ENCODE assay signal across 12 cellular contexts in genomic region chr20:56202493-56203077, GRCh38. TPM values are rescaled to one million over a fixed set of nuclear protein-coding genes. Genes with fewer than 3 reads are reported as not detected.
A peak's percentile ranks its signal among the peaks of the same experiment; 100 is the strongest.
DNase-seq lines count a peak whose midpoint lies in the region; ATAC-seq and TF ChIP-seq lines count a peak whose summit lies in the region.
"Had no signal": no experiment of that assay in that cellular context is flagged by ENCODE, and none has a peak within 500 bp of the region (broad histone marks: within the 10 kb centered on the region; RNA-seq: fewer than 3 reads in every experiment).

No MANE protein-coding gene starts in this region.

- H3K36me3 ChIP-seq in A673 (ENCODE audit: insufficient read depth, low read length, poor library complexity, severe bottlenecking): no peaks in the 10 kb centered on the region
- no peaks in the 10 kb centered on the region for H3K36me3 ChIP-seq in GM23248 (ENCODE audit: low read depth)

- H3K27me3 ChIP-seq in A673 (replicated peaks; ENCODE audit: insufficient read depth, low read depth, low read length, poor library complexity) (no peaks in the 10 kb centered on the region), GM23248 (replicated peaks; ENCODE audit: insufficient read depth) (no peaks in the 10 kb centered on the region), foreskin keratinocyte (no peaks in the 10 kb centered on the region)

- H4K20me1 ChIP-seq in GM23248 (ENCODE audit: insufficient read depth): no peaks in the 10 kb centered on the region

- no peaks in the 10 kb centered on the region for H3K9me2 ChIP-seq in GM23248 (ENCODE audit: insufficient read depth)

- BruUV-seq in A673 (replicated peaks; lab: Mats Ljungman, UMichigan): no TSS peak

- in situ Hi-C loops in GM23248 (cut with MboI): no loop called here

- peaks cover 0 to 7% (median 2%) of the 10 kb centered on the region in 5 donors for H3K27me3 Mint-ChIP-seq in naive thymus-derived CD8-positive, alpha-beta T cell
- no peaks in the 10 kb centered on the region for H3K27me3 Mint-ChIP-seq in effector memory CD8-positive, alpha-beta T cell

- H3K4me1 ChIP-seq in A673 (ENCODE audit: insufficient read depth, low read length, poor library complexity, severe bottlenecking) (no peaks in the 10 kb centered on the region), GM23248 (ENCODE audit: insufficient read depth) (no peaks in the 10 kb centered on the region), foreskin keratinocyte (no peaks in the 10 kb centered on the region)

- peaks cover 0 to 24% (median 0%) of the 10 kb centered on the region in 3 donors for H3K36me3 Mint-ChIP-seq in naive thymus-derived CD8-positive, alpha-beta T cell
- no peaks in the 10 kb centered on the region for H3K36me3 Mint-ChIP-seq in effector memory CD8-positive, alpha-beta T cell (ENCODE audit: insufficient read depth)

- peaks cover 17% of the 10 kb centered on the region for H3K9me3 ChIP-seq in A673 (ENCODE audit: low read depth, low read length, poor library complexity, severe bottlenecking)
- H3K9me3 ChIP-seq in GM23248 (ENCODE audit: low read depth): no peaks in the 10 kb centered on the region

- TF ChIP-seq CTCF in A673 (conservative IDR thresholded peaks at IDR 0.05; ENCODE audit: low read depth, low read length) (peak; percentile 43; the same call in 1 of the 2 replicates), RWPE1 (conservative IDR thresholded peaks at IDR 0.05; ENCODE audit: low read depth) (peak; percentile 93), foreskin keratinocyte (conservative IDR thresholded peaks at IDR 0.05) (peak; percentile 61)

- H3K4me3 Mint-ChIP-seq in naive thymus-derived CD8-positive, alpha-beta T cell: no peak overlapping the region
- no peak overlapping the region for H3K4me3 Mint-ChIP-seq in effector memory CD8-positive, alpha-beta T cell

- no peaks in the 10 kb centered on the region for H3K4me1 Mint-ChIP-seq in naive thymus-derived CD8-positive, alpha-beta T cell
- H3K4me1 Mint-ChIP-seq in effector memory CD8-positive, alpha-beta T cell (ENCODE audit: low read depth in 2 of 2): no peaks in the 10 kb centered on the region

- peaks cover 11 to 35% (median 19%) of the 10 kb centered on the region in 9 donors for H3K9me3 Mint-ChIP-seq in naive thymus-derived CD8-positive, alpha-beta T cell
- H3K9me3 Mint-ChIP-seq in effector memory CD8-positive, alpha-beta T cell: peaks cover 14 to 22% of the 10 kb centered on the region in 2 donors

- no peak overlapping the region for H2AFZ ChIP-seq in GM23248

- DNase-seq in A673 (ENCODE audit: low spot score) (no peak), GM23248 (peak; percentile 55), RWPE1 (ENCODE audit: low spot score) (peak; percentile 76), foreskin keratinocyte (peak in 1 of 2 donors; percentile 20), DMS79 treated with DMSO at 0.1 percent for 48 hours (lab: John Stamatoyannopoulos, UW) (no peak)
- DNase-seq in naive thymus-derived CD8-positive, alpha-beta T cell: no peak
- DNase-seq in effector memory CD8-positive, alpha-beta T cell: no peak
- DNase-seq: activated CD8-positive, alpha-beta memory T cell treated with anti-CD3 and anti-CD28 coated beads, Interleukin-2, amount 50 U/mL, for 48 hours; NCI-H2227 treated with DMSO at 0.1 percent for 48 hours had no signal

- no peak overlapping the region for H3K27ac Mint-ChIP-seq in naive thymus-derived CD8-positive, alpha-beta T cell
- no peak overlapping the region for H3K27ac Mint-ChIP-seq in effector memory CD8-positive, alpha-beta T cell

- CTCF ChIA-PET in A673 (lab: Charles Lee) (no interaction called here), RWPE1 (lab: Yijun Ruan, JAX) (interaction anchor here (0.6 to 1.7 kb wide), 17 partner anchors 12 to 1545 kb away, joined by 3 to 20 read pairs (median 3); partner anchors contain the start of gene MC3R)

- intact Hi-C loops in A673 (cut with micrococcal nuclease; ENCODE audit: unreplicated experiment): no loop called here

- H3F3A ChIP-seq in GM23248 (ENCODE audit: insufficient read depth): no peaks in the 10 kb centered on the region

- H3K4me2 ChIP-seq in GM23248 (ENCODE audit: unreplicated experiment): peak overlapping the region; percentile 11

- 10 to 15% methylated on average over 6 of the region's 6 CpGs for WGBS in GM23248 (ENCODE audit: low coverage in 1 of 2, low lambda C conversion rate in 2 of 2, missing lambda C conversion rate in 2 of 2), 2 experiments

- H3K27ac ChIP-seq in A673 (ENCODE audit: low read depth, low read length, poor library complexity, severe bottlenecking) (no peak overlapping the region), GM23248 (no peak overlapping the region), RWPE1 (no peak overlapping the region), foreskin keratinocyte (no peak overlapping the region)

- POLR2A ChIA-PET in A673 (lab: Charles Lee; ENCODE audit: low non-redundant PET) (no interaction called here), RWPE1 (lab: Yijun Ruan, JAX; ENCODE audit: low non-redundant PET) (no interaction called here)
- POLR2A ChIA-PET in naive thymus-derived CD8-positive, alpha-beta T cell (lab: Charles Lee): no interaction called here

- H3K79me2 ChIP-seq in GM23248 (ENCODE audit: insufficient read depth): no peaks in the 10 kb centered on the region

- ATAC-seq in foreskin keratinocyte (peak; percentile 42), HG03159 (IDR thresholded peaks at IDR 0.05; ENCODE audit: unreplicated experiment) (no peak)
- ATAC-seq in naive thymus-derived CD8-positive, alpha-beta T cell: no peak
- no peak for ATAC-seq in effector memory CD8-positive, alpha-beta T cell (replicated peaks)

- H3K4me3 ChIP-seq in A673 (ENCODE audit: low read depth, low read length, poor library complexity, severe bottlenecking): no peak overlapping the region
- no peak overlapping the region for H3K4me3 ChIP-seq in GM23248

- no peak overlapping the region for H3K9ac ChIP-seq in GM23248

RNA-seq across cellular contexts. Expression of gene MC3R, which starts 45.9 kb away (rescaled TPM):
- total RNA-seq in A673 (2021) (not detected in 2 replicates), foreskin keratinocyte (not detected in 2 replicates)
- total RNA-seq in GM23248 (2014; rRNA removed; shearing (Covaris generic)): not detected in 2 replicates
- polyA plus RNA-seq in GM23248 (2016; fragmentation: Nextera tagmentation; extraction: Ambion mirVana) (not detected in 2 replicates), foreskin keratinocyte (not detected in 2 replicates)
- total RNA-seq in naive thymus-derived CD8-positive, alpha-beta T cell: not detected
- polyA plus RNA-seq in naive thymus-derived CD8-positive, alpha-beta T cell: not detected
- total RNA-seq: pulmonary artery endothelial cell had no signal
- polyA plus RNA-seq: esophagus had no signal

Comparison
In these comparisons a context has a peak if more than half of its experiments do, and no peak if none do; other contexts are left out.
1. DNase-seq: peak in GM23248 (single experiment) and RWPE1 (single experiment); none in A673 (single experiment), DMS79 treated with DMSO at 0.1 percent for 48 hours (single experiment), naive thymus-derived CD8-positive, alpha-beta T cell (0 of 10) and effector memory CD8-positive, alpha-beta T cell (0 of 3).
2. CTCF ChIP-seq: peak in every context shown above with its lines; median percentile 93 in RWPE1; 61 in foreskin keratinocyte; 43 in A673.